Comparison of ENCODE assay signal across 8 cellular contexts in the genomic region with DNA sequence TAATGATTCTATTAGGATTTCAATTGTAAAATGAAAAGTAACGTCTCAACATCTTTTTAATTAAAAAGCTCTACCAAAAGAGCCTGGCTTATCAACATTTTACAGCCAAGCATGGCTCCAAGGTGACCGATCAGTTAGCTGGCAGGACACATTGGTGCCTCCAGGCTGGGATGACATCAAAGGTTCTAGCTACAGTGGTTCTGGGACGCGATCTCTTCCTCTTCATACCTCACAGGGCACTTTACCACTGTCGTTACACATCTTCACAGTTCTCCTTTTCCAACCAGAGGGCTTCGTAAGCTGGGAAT. TPM values are rescaled to one million over a fixed set of nuclear protein-coding genes. Genes with fewer than 3 reads are reported as not detected.
DNase-seq lines count a peak whose midpoint lies in the region; ATAC-seq lines count a peak whose summit lies in the region.

No MANE protein-coding gene starts in this region.

- H3K4me3 ChIP-seq in iPS-18c (ENCODE audit: insufficient read depth, low read depth, low read length), result peak overlapping the region; percentile 94

- peaks cover 27 to 28% of the 10 kb centered on the region in 2 donors for H3K36me3 Mint-ChIP-seq in activated naive CD4-positive, alpha-beta T cell treated with anti-CD3 and anti-CD28 coated beads, Interleukin-2, amount 50 U/mL, for 72 hours
- peaks cover 18% of the 10 kb centered on the region for H3K36me3 Mint-ChIP-seq in stimulated activated naive CD8-positive, alpha-beta T cell treated with anti-CD3 and anti-CD28 coated beads, Interleukin-15, Interleukin-2, amounts not matched to agents 100 ng/mL and 50 ng/mL, for 24 hours (ENCODE audit: low read depth)

- H3K27ac Mint-ChIP-seq in activated naive CD4-positive, alpha-beta T cell treated with anti-CD3 and anti-CD28 coated beads, Interleukin-2, amount 50 U/mL, for 72 hours, result peak overlapping the region; percentile 95 to 99
- H3K27ac Mint-ChIP-seq in stimulated activated naive CD8-positive, alpha-beta T cell treated with anti-CD3 and anti-CD28 coated beads, Interleukin-15, Interleukin-2, amounts not matched to agents 100 ng/mL and 50 ng/mL, for 24 hours, result peak overlapping the region; percentile 96

- ATAC-seq in HG03108 (IDR thresholded peaks at IDR 0.05; ENCODE audit: unreplicated experiment), result peak; percentile 14
- ATAC-seq in activated naive CD4-positive, alpha-beta T cell treated with anti-CD3 and anti-CD28 coated beads, Interleukin-2, amount 50 U/mL, for 72 hours, result peak; percentile 14 to 16

- H3K9me3 Mint-ChIP-seq in activated naive CD4-positive, alpha-beta T cell treated with anti-CD3 and anti-CD28 coated beads, Interleukin-2, amount 50 U/mL, for 72 hours, result no peaks in the 10 kb centered on the region
- no peaks in the 10 kb centered on the region for H3K9me3 Mint-ChIP-seq in stimulated activated naive CD8-positive, alpha-beta T cell treated with anti-CD3 and anti-CD28 coated beads, Interleukin-15, Interleukin-2, amounts not matched to agents 100 ng/mL and 50 ng/mL, for 24 hours

- peak; percentile 2 for DNase-seq in stimulated activated CD8-positive, alpha-beta memory T cell treated with anti-CD3 and anti-CD28 coated beads, Interleukin-12 subunit alpha, Interleukin-12 subunit beta, amount 100 ng/mL, for 1 hour (ENCODE audit: low read depth)
- no peak for DNase-seq in stimulated activated CD8-positive, alpha-beta memory T cell treated with anti-CD3 and anti-CD28 coated beads, Interleukin-4, amount 100 ng/mL, for 48 hours
- DNase-seq in activated naive CD4-positive, alpha-beta T cell treated with anti-CD3 and anti-CD28 coated beads, Interleukin-2, amount 50 U/mL, for 72 hours (ENCODE audit: low spot score in 2 of 2), result peak in 1 of 2 donors; percentile 18
- DNase-seq in DMS153 treated with DMSO at 0.1 percent for 48 hours (lab: John Stamatoyannopoulos, UW; ENCODE audit: unreplicated experiment) (no peak), dermis blood vessel endothelial cell (no peak)

- H3K4me1 Mint-ChIP-seq in stimulated activated naive CD8-positive, alpha-beta T cell treated with anti-CD3 and anti-CD28 coated beads, Interleukin-15, Interleukin-2, amounts not matched to agents 100 ng/mL and 50 ng/mL, for 24 hours (ENCODE audit: low read depth), result peaks cover 51% of the 10 kb centered on the region

- H3K27me3 Mint-ChIP-seq in stimulated activated naive CD8-positive, alpha-beta T cell treated with anti-CD3 and anti-CD28 coated beads, Interleukin-15, Interleukin-2, amounts not matched to agents 100 ng/mL and 50 ng/mL, for 24 hours, result no peaks in the 10 kb centered on the region

- H3K4me3 Mint-ChIP-seq in stimulated activated naive CD8-positive, alpha-beta T cell treated with anti-CD3 and anti-CD28 coated beads, Interleukin-15, Interleukin-2, amounts not matched to agents 100 ng/mL and 50 ng/mL, for 24 hours, result peak overlapping the region; percentile 91

- no peaks in the 10 kb centered on the region for H3K9me3 ChIP-seq in iPS-18c (ENCODE audit: control insufficient read depth, insufficient read depth, low read length)

RNA-seq across cellular contexts. Expression of a gene that starts 0.7 kb away (rescaled TPM):
- 10 to 100 TPM; 74.6 to 88.0 TPM for total RNA-seq in activated naive CD4-positive, alpha-beta T cell treated with anti-CD3 and anti-CD28 coated beads, Interleukin-2, amount 50 U/mL, for 72 hours
- 19.7 and 25.5 TPM in 2 replicates for total RNA-seq in dermis blood vessel endothelial cell
